8 cellular contexts compared by ENCODE assay signal in the genomic region with DNA sequence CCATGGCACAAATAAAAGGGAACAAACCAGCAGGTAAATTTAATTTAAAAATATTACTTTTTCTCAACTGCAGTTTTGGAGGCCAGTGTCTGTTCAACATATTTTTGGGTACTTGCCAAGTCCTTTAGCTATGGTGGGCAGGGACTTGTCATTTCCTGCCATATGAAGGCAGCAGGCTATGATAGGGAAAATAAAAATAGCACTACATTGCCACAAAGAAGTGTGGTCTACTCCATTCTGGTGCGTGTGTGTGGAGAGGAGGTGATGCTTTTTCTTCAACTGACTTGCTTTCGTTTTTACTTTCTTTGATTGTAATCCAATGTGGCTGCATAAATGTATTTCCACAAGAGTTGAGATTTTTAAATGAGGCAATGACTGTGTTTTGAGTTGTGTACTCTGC. TPM values are rescaled to one million over a fixed set of nuclear protein-coding genes. Genes with fewer than 3 reads are reported as not detected.
DNase-seq lines count a peak whose midpoint lies in the region; ATAC-seq and TF ChIP-seq lines count a peak whose summit lies in the region.

No MANE protein-coding gene starts in this region.

- peaks cover 0 to 77% (median 22%) of the 10 kb centered on the region in 45 donors for H3K27me3 ChIP-seq in dorsolateral prefrontal cortex
- H3K27me3 ChIP-seq in mesenchymal stem cell (ENCODE audit: control insufficient read depth in 1 of 2, insufficient read depth in 1 of 2, low read length in 2 of 2): peaks cover 0 to 2% of the 10 kb centered on the region in 2 experiments

- no peak overlapping the region for H2AK5ac ChIP-seq in mesenchymal stem cell (ENCODE audit: low read length, severe bottlenecking)

- no peak overlapping the region for H2BK12ac ChIP-seq in mesenchymal stem cell (ENCODE audit: low read length in 2 of 2)

- H3K9me3 Mint-ChIP-seq in stimulated activated memory B cell treated with anti-CD40 and anti-IgM and Interleukin-4, amounts not matched to agents 10 μg/mL and 1 μg/mL and 100 μg/mL, for 72 hours: no peaks in the 10 kb centered on the region

- H3K14ac ChIP-seq in mesenchymal stem cell (ENCODE audit: low read length in 2 of 2): no peak overlapping the region

- H3K4me3 Mint-ChIP-seq in stimulated activated memory B cell treated with anti-CD40 and anti-IgM and Interleukin-4, amounts not matched to agents 10 μg/mL and 1 μg/mL and 100 μg/mL, for 72 hours: peak overlapping the region; percentile 79

- H3K36me3 Mint-ChIP-seq in stimulated activated memory B cell treated with anti-CD40 and anti-IgM and Interleukin-4, amounts not matched to agents 10 μg/mL and 1 μg/mL and 100 μg/mL, for 72 hours: peaks cover 19% of the 10 kb centered on the region

- no peak overlapping the region for H3K9ac ChIP-seq in mesenchymal stem cell (ENCODE audit: low read length)

- peak; percentile 14 for DNase-seq in stimulated activated CD8-positive, alpha-beta memory T cell treated with anti-CD3 and anti-CD28 coated beads, Interleukin-12 subunit alpha, Interleukin-12 subunit beta, amount 100 ng/mL, for 1 hour (ENCODE audit: low read depth)
- DNase-seq in stimulated activated CD8-positive, alpha-beta memory T cell treated with anti-CD3 and anti-CD28 coated beads, Interleukin-4, amount 100 ng/mL, for 48 hours: no peak
- DNase-seq in activated CD4-positive, alpha-beta T cell treated with anti-CD3 and anti-CD28 coated beads for 4 hours: peak; percentile 41 to 47
- DNase-seq in GM03348 (ENCODE audit: low spot score) (no peak), dorsolateral prefrontal cortex (no peak), mesenchymal stem cell (no peak)

- peaks cover 32% of the 10 kb centered on the region for H3K4me1 Mint-ChIP-seq in stimulated activated memory B cell treated with anti-CD40 and anti-IgM and Interleukin-4, amounts not matched to agents 10 μg/mL and 1 μg/mL and 100 μg/mL, for 72 hours

- no peak overlapping the region for H3K18ac ChIP-seq in mesenchymal stem cell (ENCODE audit: low read depth in 1 of 2, low read length in 2 of 2)

- H3K4me3 ChIP-seq in dorsolateral prefrontal cortex (peak overlapping the region in 2 of 59 donors; percentile 9 to 13), mesenchymal stem cell (ENCODE audit: insufficient read depth in 1 of 2, low read depth in 1 of 2, low read length in 2 of 2) (no peak overlapping the region)

- H3K23ac ChIP-seq in mesenchymal stem cell (ENCODE audit: low read length in 2 of 2): no peak overlapping the region

- H3K79me1 ChIP-seq in mesenchymal stem cell (replicated peaks; ENCODE audit: low read length, poor library complexity, severe bottlenecking): no peaks in the 10 kb centered on the region

- TF ChIP-seq CTCF in dorsolateral prefrontal cortex (IDR thresholded peaks at IDR 0.05 in 54 of 56, conservative IDR thresholded peaks at IDR 0.05 in 2 of 56; ENCODE audit: low read depth in 1 of 56, partially characterized antibody in 56 of 56): no peak

- no peak overlapping the region for H4K8ac ChIP-seq in mesenchymal stem cell (ENCODE audit: low read length)

- H3K27ac ChIP-seq in dorsolateral prefrontal cortex: no peak overlapping the region
- no peak overlapping the region for H3K27ac ChIP-seq in mesenchymal stem cell (ENCODE audit: low read length, poor library complexity, severe bottlenecking)

- no peak overlapping the region for H3K4ac ChIP-seq in mesenchymal stem cell (ENCODE audit: low read depth in 1 of 2, low read length in 2 of 2)

- no peak overlapping the region for H2BK120ac ChIP-seq in mesenchymal stem cell (ENCODE audit: low read depth, low read length)

- H4K91ac ChIP-seq in mesenchymal stem cell (ENCODE audit: low read length): no peak overlapping the region

- intact Hi-C loops in dorsolateral prefrontal cortex (cut with DNase I): no loop called here

- H2AFZ ChIP-seq in mesenchymal stem cell (ENCODE audit: low read depth, low read length): no peak overlapping the region

- no peak overlapping the region for H2BK5ac ChIP-seq in mesenchymal stem cell (ENCODE audit: low read depth, low read length, poor library complexity, severe bottlenecking)

- H3K9me3 ChIP-seq in mesenchymal stem cell (ENCODE audit: control insufficient read depth, low read length): no peaks in the 10 kb centered on the region

- no peak overlapping the region for H3K4me2 ChIP-seq in mesenchymal stem cell (ENCODE audit: low read length, poor library complexity, severe bottlenecking)

- no peaks in the 10 kb centered on the region for H3K4me1 ChIP-seq in mesenchymal stem cell (ENCODE audit: control insufficient read depth, insufficient read depth, low read depth, low read length)

- 86% methylated on average over 2 of the region's 2 CpGs for WGBS in mesenchymal stem cell

- H3K36me3 ChIP-seq in mesenchymal stem cell (ENCODE audit: control insufficient read depth in 1 of 2, insufficient read depth in 2 of 2, low read depth in 1 of 2, low read length in 2 of 2): no peaks in the 10 kb centered on the region

- peak overlapping the region; percentile 92 for H3K27ac Mint-ChIP-seq in stimulated activated memory B cell treated with anti-CD40 and anti-IgM and Interleukin-4, amounts not matched to agents 10 μg/mL and 1 μg/mL and 100 μg/mL, for 72 hours

- H2BK15ac ChIP-seq in mesenchymal stem cell (ENCODE audit: low read depth, poor library complexity, severe bottlenecking): no peak overlapping the region

- no peaks in the 10 kb centered on the region for H3K27me3 Mint-ChIP-seq in stimulated activated memory B cell treated with anti-CD40 and anti-IgM and Interleukin-4, amounts not matched to agents 10 μg/mL and 1 μg/mL and 100 μg/mL, for 72 hours

- ATAC-seq in HG03139 (IDR thresholded peaks at IDR 0.05; ENCODE audit: unreplicated experiment): peak; percentile 91
- peak; percentile 84 for ATAC-seq in stimulated activated memory B cell treated with anti-CD40 and anti-IgM and Interleukin-4, amounts not matched to agents 10 μg/mL and 1 μg/mL and 100 μg/mL, for 72 hours

RNA-seq across cellular contexts. Expression of a gene that starts 17.2 kb away (rescaled TPM):
- under 1 TPM in 23 of 120 experiments, not detected in 97; 0.06 to 0.71 (median 0.13) TPM for total RNA-seq in dorsolateral prefrontal cortex
- not detected for polyA plus RNA-seq in mesenchymal stem cell (2013, experiment 1 of 2)
- not detected for polyA plus RNA-seq in mesenchymal stem cell (2013, experiment 2 of 2)

Comparison
In these comparisons a context has a peak if more than half of its experiments do, and no peak if none do; other contexts are left out.
1. DNase-seq: peak in stimulated activated CD8-positive, alpha-beta memory T cell treated with anti-CD3 and anti-CD28 coated beads, Interleukin-12 subunit alpha, Interleukin-12 subunit beta, amount 100 ng/mL, for 1 hour (single experiment) and activated CD4-positive, alpha-beta T cell treated with anti-CD3 and anti-CD28 coated beads for 4 hours (2 of 2); none in stimulated activated CD8-positive, alpha-beta memory T cell treated with anti-CD3 and anti-CD28 coated beads, Interleukin-4, amount 100 ng/mL, for 48 hours (single experiment), GM03348 (single experiment), dorsolateral prefrontal cortex (0 of 10) and mesenchymal stem cell (single experiment).